Comparison of ENCODE assay signal across 23 cellular contexts in genomic region chr1:6072774-6073479, GRCh38. TPM values are rescaled to one million over a fixed set of nuclear protein-coding genes. Genes with fewer than 3 reads are reported as not detected.
DNase-seq lines count a peak whose midpoint lies in the region; ATAC-seq, FAIRE-seq and TF ChIP-seq lines count a peak whose summit lies in the region.
"Had no signal": no experiment of that assay in that cellular context is flagged by ENCODE, and none has a peak within 500 bp of the region (broad histone marks: within the 10 kb centered on the region; RNA-seq: fewer than 3 reads in every experiment).

No MANE protein-coding gene starts in this region.

- H3K27me3 ChIP-seq in HepG2 (ENCODE audit: control insufficient read depth in 1 of 2, insufficient read depth in 2 of 2, low read length in 2 of 2) (peaks cover 0 to 1% of the 10 kb centered on the region in 2 experiments; a peak in 2 of 5 replicates), right lobe of liver (no peaks in the 10 kb centered on the region), dorsolateral prefrontal cortex (no peaks in the 10 kb centered on the region), neuronal stem cell (ENCODE audit: control insufficient read depth in 3 of 3, insufficient read depth in 3 of 3, low read depth in 1 of 3, low read length in 3 of 3) (peaks cover 0 to 31% (median 0%) of the 10 kb centered on the region in 3 experiments), colonic mucosa (no peaks in the 10 kb centered on the region)
- H3K27me3 ChIP-seq: BLaER1 had no signal

- peak overlapping the region; percentile 9 for H4K8ac ChIP-seq in neuronal stem cell (ENCODE audit: low read depth, low read length)

- H2BK12ac ChIP-seq in neuronal stem cell (ENCODE audit: low read length) = no peak overlapping the region

- in situ Hi-C loops in HepG2 (cut with HindIII; ENCODE audit: extremely low pct_ligation_motif_present, low pct_unique_long_range_greater_than_20kb) = no loop called here

- no peaks in the 10 kb centered on the region; a peak in 1 of 5 replicates for H3K36me3 ChIP-seq in HepG2 (replicated peaks in 1 of 2; ENCODE audit: control insufficient read depth in 1 of 2, insufficient read depth in 2 of 2, low read length in 2 of 2)
- no peaks in the 10 kb centered on the region for H3K36me3 ChIP-seq in right lobe of liver
- no peaks in the 10 kb centered on the region for H3K36me3 ChIP-seq in neuronal stem cell (replicated peaks in 1 of 2; ENCODE audit: control insufficient read depth in 2 of 2, insufficient read depth in 2 of 2, low read length in 2 of 2)
- H3K36me3 ChIP-seq in colonic mucosa = no peaks in the 10 kb centered on the region

- H3K9me3 ChIP-seq in HepG2 (ENCODE audit: low read length) (no peaks in the 10 kb centered on the region), right lobe of liver (no peaks in the 10 kb centered on the region), neuronal stem cell (replicated peaks in 1 of 2; ENCODE audit: control insufficient read depth in 2 of 2, insufficient read depth in 1 of 2, low read depth in 1 of 2, low read length in 2 of 2) (no peaks in the 10 kb centered on the region), colonic mucosa (no peaks in the 10 kb centered on the region)
- H3K9me3 ChIP-seq: BLaER1, Caco-2 had no signal

- peak overlapping the region; percentile 84 for H2BK5ac ChIP-seq in neuronal stem cell (ENCODE audit: low read length)

- H2AFZ ChIP-seq in HepG2 (ENCODE audit: low read length) = no peak overlapping the region
- H2AFZ ChIP-seq in neuronal stem cell (ENCODE audit: low read length) = no peak overlapping the region

- H3K23ac ChIP-seq in neuronal stem cell (ENCODE audit: low read depth, low read length, poor library complexity) = no peak overlapping the region

- no peak overlapping the region for H2BK120ac ChIP-seq in neuronal stem cell (ENCODE audit: low read depth, low read length)

- TF ChIP-seq RAD21 in HepG2 (CRISPR knock-in tag; IDR thresholded peaks at IDR 0.05) = no peak

- peak overlapping the region; percentile 60 for H3K18ac ChIP-seq in neuronal stem cell (ENCODE audit: low read length)

- no peak overlapping the region for H3K9ac ChIP-seq in HepG2 (ENCODE audit: insufficient read depth, low read depth, low read length)
- peak overlapping the region; percentile 34 for H3K9ac ChIP-seq in neuronal stem cell (ENCODE audit: low read depth, low read length, poor library complexity)
- H3K9ac ChIP-seq in colonic mucosa (ENCODE audit: low read depth in 2 of 2, low read length in 2 of 2) = no peak overlapping the region
- H3K9ac ChIP-seq: BLaER1 had no signal

- intact Hi-C loops in HepG2 (cut with micrococcal nuclease; ENCODE audit: unreplicated experiment) = no loop called here
- intact Hi-C loops in right lobe of liver (cut with DNase I) = no loop called here
- intact Hi-C loops in dorsolateral prefrontal cortex (cut with DNase I) = no loop called here
- intact Hi-C loops in colonic mucosa (cut with DNase I) = no loop called here

- no peak for TF ChIP-seq POLR2A in HepG2 (IDR thresholded peaks at IDR 0.05; ENCODE audit: insufficient read depth in 1 of 2, low read depth in 2 of 2, low read length in 2 of 2)
- no peak for TF ChIP-seq POLR2A in right lobe of liver (IDR thresholded peaks at IDR 0.05)

- no peaks in the 10 kb centered on the region for H4K20me1 ChIP-seq in HepG2 (ENCODE audit: insufficient read depth, low read length)

- POLR2A ChIA-PET in HepG2 (lab: Yijun Ruan, JAX) = no interaction called here

- no peak overlapping the region for H4K91ac ChIP-seq in neuronal stem cell (ENCODE audit: low read depth, low read length, poor library complexity)

- FAIRE-seq in HepG2 (lab: Jason Lieb, UNC) = no peak
- FAIRE-seq: A204.1, GM12891, GM18507 had no signal

- H3K27ac ChIP-seq in HepG2 (ENCODE audit: extremely low read length, insufficient read depth, low read length) = no peak overlapping the region
- no peak overlapping the region for H3K27ac ChIP-seq in right lobe of liver
- peak overlapping the region; percentile 62 for H3K27ac ChIP-seq in angular gyrus (ENCODE audit: low read depth, low read length)
- H3K27ac ChIP-seq in dorsolateral prefrontal cortex = peak overlapping the region in 47 of 59 donors; percentile 3 to 87 (median 60)
- H3K27ac ChIP-seq in neuronal stem cell (replicated peaks; ENCODE audit: low read length) = no peak overlapping the region
- H3K27ac ChIP-seq in colonic mucosa = no peak overlapping the region
- H3K27ac ChIP-seq: 22Rv1, C4-2B had no signal

- ATAC-seq in HepG2 (no peak), right lobe of liver (no peak)
- ATAC-seq: CD8-positive, alpha-beta T cell had no signal

- no peak overlapping the region for H3K4ac ChIP-seq in neuronal stem cell (ENCODE audit: low read length)

- no peaks in the 10 kb centered on the region for H3K79me1 ChIP-seq in neuronal stem cell (ENCODE audit: low read depth, low read length)

- H3K79me2 ChIP-seq in HepG2 (ENCODE audit: insufficient read depth, low read length) = no peaks in the 10 kb centered on the region

- H3K4me3 ChIP-seq in HepG2 (replicated peaks in 1 of 3; ENCODE audit: insufficient read depth in 1 of 3, low read depth in 2 of 3, low read length in 3 of 3) (no peak overlapping the region), right lobe of liver (no peak overlapping the region), dorsolateral prefrontal cortex (no peak overlapping the region), neuronal stem cell (ENCODE audit: low read length in 2 of 2) (no peak overlapping the region), colonic mucosa (no peak overlapping the region)
- H3K4me3 ChIP-seq: BLaER1 had no signal

- no peak overlapping the region for H3K4me2 ChIP-seq in HepG2 (ENCODE audit: low read depth, low read length)
- no peak overlapping the region for H3K4me2 ChIP-seq in neuronal stem cell (ENCODE audit: insufficient read depth, low read length, poor library complexity, severe bottlenecking)
- H3K4me2 ChIP-seq: BLaER1 had no signal

- H3K14ac ChIP-seq in neuronal stem cell (ENCODE audit: low read length) = peak overlapping the region; percentile 1

- CTCF ChIA-PET in HepG2 (lab: Yijun Ruan, JAX; ENCODE audit: low intra/inter-chr PET ratio, low total read pairs) = no interaction called here

- H3K4me1 ChIP-seq in HepG2 (ENCODE audit: insufficient read depth, low read length) (peaks cover 7% of the 10 kb centered on the region), right lobe of liver (no peaks in the 10 kb centered on the region), neuronal stem cell (ENCODE audit: control insufficient read depth in 2 of 2, insufficient read depth in 1 of 2, low read depth in 1 of 2, low read length in 2 of 2) (peaks cover 0 to 6% of the 10 kb centered on the region in 2 donors), colonic mucosa (no peaks in the 10 kb centered on the region)
- H3K4me1 ChIP-seq: Caco-2 had no signal

- H2BK15ac ChIP-seq in neuronal stem cell (ENCODE audit: low read length) = peak overlapping the region; percentile 9

- TF ChIP-seq EP300 in HepG2 (IDR thresholded peaks at IDR 0.05; ENCODE audit: low read depth in 2 of 2, low read length in 2 of 2) (no peak), HepG2 (CRISPR knock-in tag; IDR thresholded peaks at IDR 0.05; ENCODE audit: borderline replicate concordance) (no peak)

- no peak for DNase-seq in HepG2 (ENCODE audit: low spot score)
- no peak for DNase-seq in right lobe of liver
- DNase-seq in dorsolateral prefrontal cortex = no peak
- DNase-seq in neuronal stem cell (ENCODE audit: low spot score) = no peak
- no peak for DNase-seq in colonic mucosa
- DNase-seq in GM10266 (ENCODE audit: extremely low spot score) = no peak
- DNase-seq in HuH-7 (ENCODE audit: low spot score) = no peak
- DNase-seq: Caco-2; CD4-positive, CD25-positive, alpha-beta regulatory T cell; CD8-positive, alpha-beta T cell; DMS79; EL; GDM1; GOT3; H7; HCEC 1CT had no signal

- TF ChIP-seq CTCF in HepG2 (CRISPR knock-in tag; IDR thresholded peaks at IDR 0.05) (no peak), right lobe of liver (IDR thresholded peaks at IDR 0.05) (no peak), dorsolateral prefrontal cortex (IDR thresholded peaks at IDR 0.05 in 54 of 56, conservative IDR thresholded peaks at IDR 0.05 in 2 of 56; ENCODE audit: low read depth in 1 of 56, partially characterized antibody in 56 of 56) (no peak), colonic mucosa (IDR thresholded peaks at IDR 0.05) (no peak), GM10266 (IDR thresholded peaks at IDR 0.05; ENCODE audit: control insufficient read depth, insufficient read depth, low read depth, missing control alignments) (no peak)

- H2AK5ac ChIP-seq in neuronal stem cell (ENCODE audit: low read depth, low read length) = peak overlapping the region; percentile 41

- no TSS peak for BruUV-seq in HepG2 (replicated peaks; lab: Mats Ljungman, UMichigan)

- 71% methylated on average over 10 of the region's 17 CpGs for WGBS in HepG2 (ENCODE audit: low lambda C conversion rate)
- WGBS in right lobe of liver (ENCODE audit: insufficient coverage, low coverage, low lambda C conversion rate, missing lambda C conversion rate) = 20% methylated on average over 1 of the region's 17 CpGs
- no CpG with 5 or more reads among the region's 17 CpGs for WGBS in neuronal stem cell (ENCODE audit: extremely low coverage in 2 of 2, insufficient read length in 2 of 2, insufficient replicate concordance in 1 of 2), 2 donors

RNA-seq across cellular contexts. Expression of gene KCNAB2, which starts 27.2 kb away (rescaled TPM):
- 6.2 and 6.9 TPM in 2 replicates for total RNA-seq in HepG2 (2016; rRNA removed; fragmentation: Illumina TruSeq; extraction: Trizol)
- 2.4 and 4.5 TPM in 2 replicates for total RNA-seq in HepG2 (2016; cell fraction: cytosol; rRNA removed; fragmentation: Illumina TruSeq; extraction: Trizol; ENCODE audit: low read depth)
- total RNA-seq in HepG2 (2016; cell fraction: insoluble cytoplasmic fraction; rRNA removed; fragmentation: Illumina TruSeq; extraction: Trizol) = 5.5 and 6.9 TPM in 2 replicates
- 5.4 and 6.7 TPM in 2 replicates for total RNA-seq in HepG2 (2016; cell fraction: membrane; rRNA removed; fragmentation: Illumina TruSeq; extraction: Trizol)
- total RNA-seq in HepG2 (2016; cell fraction: nucleus; rRNA removed; fragmentation: Illumina TruSeq; extraction: Trizol) = 4.9 and 5.4 TPM in 2 replicates
- 8.8 and 11.7 TPM in 2 replicates for polyA plus RNA-seq in HepG2 (2011; rRNA removed)
- polyA plus RNA-seq in HepG2 (2011; cell fraction: cytosol; rRNA removed) = 6.5 and 7.2 TPM in 2 replicates
- polyA plus RNA-seq in HepG2 (2011; cell fraction: nucleus; rRNA removed) = 30.5 and 35.5 TPM in 2 replicates
- polyA plus RNA-seq in HepG2 (2012) = 6.4 and 8.3 TPM in 2 replicates
- polyA plus RNA-seq in HepG2 (2016; cell fraction: cytosol; fragmentation: Illumina TruSeq; extraction: Trizol; ENCODE audit: low read depth) = 3.7 and 4.2 TPM in 2 replicates
- polyA plus RNA-seq in HepG2 (2016; cell fraction: insoluble cytoplasmic fraction; fragmentation: Illumina TruSeq; extraction: Trizol; ENCODE audit: low read depth) = 5.7 and 8.4 TPM in 2 replicates
- 4.3 and 4.4 TPM in 2 replicates for polyA plus RNA-seq in HepG2 (2016; cell fraction: membrane; fragmentation: Illumina TruSeq; extraction: Trizol; ENCODE audit: low read depth)
- 13.3 and 15.1 TPM in 2 replicates for polyA plus RNA-seq in HepG2 (2016; cell fraction: nucleus; fragmentation: Illumina TruSeq; extraction: Trizol; ENCODE audit: insufficient read depth, low read depth)
- polyA minus RNA-seq in HepG2 (2011; rRNA and poly(A)+ RNA removed; ENCODE audit: low replicate concordance) = 7.0 and 40.0 TPM in 2 replicates
- 5.6 and 6.2 TPM in 2 replicates for polyA minus RNA-seq in HepG2 (2011; cell fraction: cytosol; rRNA and poly(A)+ RNA removed)
- polyA minus RNA-seq in HepG2 (2011; cell fraction: nucleus; rRNA and poly(A)+ RNA removed) = 8.2 and 11.2 TPM in 2 replicates
- 10 to 100 TPM in 2 of 6 experiments, 1 to 10 TPM in 4; 4.4 to 14.8 (median 6.9) TPM for total RNA-seq in right lobe of liver
- total RNA-seq in dorsolateral prefrontal cortex = 100 to 1,000 TPM in 119 of 120 experiments, 10 to 100 TPM in 1; 82.3 to 377 (median 285) TPM
- polyA plus RNA-seq in neuronal stem cell (2013, experiment 1 of 2) = 5.4 TPM
- 6.0 TPM for polyA plus RNA-seq in neuronal stem cell (2013, experiment 2 of 2)
- total RNA-seq in colonic mucosa = 1 to 10 TPM; 4.7 to 6.4 TPM

Comparison
In these comparisons a context has a peak if more than half of its experiments do, and no peak if none do; other contexts are left out.
1. H3K27ac ChIP-seq: peak in angular gyrus (single experiment) and dorsolateral prefrontal cortex (47 of 59); none in HepG2 (single experiment), right lobe of liver (0 of 3), neuronal stem cell (single experiment) and colonic mucosa (single experiment).
2. RNA of gene KCNAB2, which starts 27.2 kb away (total RNA-seq): 82.3 to 377 TPM in dorsolateral prefrontal cortex; 4.4 to 14.8 TPM in right lobe of liver, 4.7 to 6.4 TPM in colonic mucosa and 2.4 to 6.9 TPM in HepG2; every median in the first group is over 4 times any median in the second.